In genomic region chr2:5693288-5694015, GRCh38 we compare ENCODE assay signal across 10 cellular contexts. TPM values are rescaled to one million over a fixed set of nuclear protein-coding genes. Genes with fewer than 3 reads are reported as not detected.
DNase-seq lines count a peak whose midpoint lies in the region; ATAC-seq, FAIRE-seq and TF ChIP-seq lines count a peak whose summit lies in the region.
"Had no signal": no experiment of that assay in that cellular context is flagged by ENCODE, and none has a peak within 500 bp of the region (broad histone marks: within the 10 kb centered on the region; RNA-seq: fewer than 3 reads in every experiment).

No MANE protein-coding gene starts in this region.

- peaks cover 22% of the 10 kb centered on the region in 2 experiments for H4K20me1 ChIP-seq in H1 (replicated peaks in 1 of 2; ENCODE audit: control insufficient read depth in 1 of 2, insufficient read depth in 2 of 2, low read length in 2 of 2)

- CTCF ChIA-PET in H1 (lab: Charles Lee; ENCODE audit: partially characterized antibody) = interaction anchor here (1.1 kb wide), 1 partner anchor 32 kb away, joined by 5 read pairs; no protein-coding TSS in a partner anchor
- CTCF ChIA-PET in CD8-positive, alpha-beta memory T cell (lab: Charles Lee) = no interaction called here

- no peaks in the 10 kb centered on the region; the same call in 1 of the 2 replicates for H3K79me1 ChIP-seq in H1 (ENCODE audit: low read depth, low read length)

- no peak overlapping the region for H3K4ac ChIP-seq in H1 (replicated peaks; ENCODE audit: insufficient read length, low read depth, low read length)

- H2BK12ac ChIP-seq in H1 (ENCODE audit: low read depth, low read length) = no peak overlapping the region

- H3K27ac ChIP-seq in H1 (ENCODE audit: low read depth, low read length) (no peak overlapping the region), parathyroid adenoma (no peak overlapping the region)
- H3K27ac ChIP-seq in CD8-positive, alpha-beta memory T cell (ENCODE audit: low read depth, low read length) = no peak overlapping the region

- H3K27me3 Mint-ChIP-seq in CD8-positive, alpha-beta memory T cell = peaks cover 40 to 55% of the 10 kb centered on the region in 2 donors

- no peak for TF ChIP-seq EP300 in H1 (IDR thresholded peaks at IDR 0.05; ENCODE audit: borderline replicate concordance in 1 of 2, low read depth in 2 of 2, low read length in 2 of 2)

- H3K27me3 ChIP-seq in H1 (replicated peaks in 1 of 4; ENCODE audit: control insufficient read depth in 3 of 4, extremely low read depth in 1 of 4, insufficient read depth in 3 of 4, low read length in 3 of 4) = no peaks in the 10 kb centered on the region
- peaks cover 18% of the 10 kb centered on the region for H3K27me3 ChIP-seq in parathyroid adenoma (ENCODE audit: control insufficient read depth, insufficient read depth, low read length)
- peaks cover 4% of the 10 kb centered on the region for H3K27me3 ChIP-seq in CD8-positive, alpha-beta memory T cell (ENCODE audit: insufficient read depth, low read length, poor library complexity, severe bottlenecking)

- H3K27ac Mint-ChIP-seq in CD8-positive, alpha-beta memory T cell = no peak overlapping the region
- H3K27ac Mint-ChIP-seq: natural killer cell had no signal

- peaks cover 0 to 2% (median 0%) of the 10 kb centered on the region in 3 donors for H3K36me3 Mint-ChIP-seq in CD8-positive, alpha-beta memory T cell

- TF ChIP-seq CTCF in H1 (IDR thresholded peaks at IDR 0.05; ENCODE audit: control extremely low read depth in 1 of 3, insufficient read depth in 1 of 3, low read depth in 1 of 3, low read length in 3 of 3) (no peak), parathyroid adenoma (IDR thresholded peaks at IDR 0.05) (no peak)

- H3K4me1 ChIP-seq in H1 (replicated peaks in 1 of 4; ENCODE audit: control insufficient read depth in 3 of 4, insufficient read depth in 4 of 4, low read length in 3 of 4) (peaks cover 0 to 12% (median 0%) of the 10 kb centered on the region in 4 experiments; a peak in 3 of 7 replicates), parathyroid adenoma (no peaks in the 10 kb centered on the region)
- no peaks in the 10 kb centered on the region for H3K4me1 ChIP-seq in CD8-positive, alpha-beta memory T cell (ENCODE audit: insufficient read depth, low read length)

- 2% methylated on average over 76 of the region's 95 CpGs; no CpG with 5 or more reads in 1 of the 2 experiments for WGBS in H1 (ENCODE audit: extremely low coverage in 1 of 2, insufficient coverage in 1 of 2, insufficient read length in 1 of 2, insufficient replicate concordance in 2 of 2, low coverage in 1 of 2, low lambda C conversion rate in 2 of 2, missing lambda C conversion rate in 1 of 2), 2 experiments

- peak overlapping the region; percentile 76; the same call in 1 of the 2 replicates for H4K8ac ChIP-seq in H1 (ENCODE audit: extremely low read depth, insufficient read depth, low read length)

- peak overlapping the region; percentile 46 for H3K56ac ChIP-seq in H1 (replicated peaks; ENCODE audit: insufficient read length, low read depth, low read length)

- H3K4me3 Mint-ChIP-seq in CD8-positive, alpha-beta memory T cell = no peak overlapping the region
- H3K4me3 Mint-ChIP-seq: natural killer cell had no signal

- H2AFZ ChIP-seq in H1 (ENCODE audit: low read length) (no peak overlapping the region), parathyroid adenoma (no peak overlapping the region)

- peaks cover 0 to 5% (median 5%) of the 10 kb centered on the region in 3 donors for H3K4me1 Mint-ChIP-seq in CD8-positive, alpha-beta memory T cell
- H3K4me1 Mint-ChIP-seq: natural killer cell had no signal

- peak overlapping the region; percentile 75 to 100 (median 86) for H3K4me3 ChIP-seq in H1 (ENCODE audit: extremely low read depth in 1 of 4, insufficient read depth in 2 of 4, low read depth in 3 of 4, low read length in 4 of 4)
- H3K4me3 ChIP-seq in parathyroid adenoma (ENCODE audit: low read depth, low read length) = no peak overlapping the region
- no peak overlapping the region for H3K4me3 ChIP-seq in CD8-positive, alpha-beta memory T cell (ENCODE audit: low read length)

- no peak for ATAC-seq in GM18870 (IDR thresholded peaks at IDR 0.05; ENCODE audit: unreplicated experiment)
- ATAC-seq: natural killer cell had no signal

- H4K5ac ChIP-seq in H1 (ENCODE audit: insufficient read length, low read depth, low read length) = no peak overlapping the region

- H3K79me2 ChIP-seq in H1 (ENCODE audit: control insufficient read depth in 1 of 2, insufficient read depth in 2 of 2, low read length in 2 of 2) = peaks cover 12 to 56% of the 10 kb centered on the region in 2 experiments
- no peaks in the 10 kb centered on the region for H3K79me2 ChIP-seq in parathyroid adenoma

- H2BK5ac ChIP-seq in H1 (ENCODE audit: low read depth, low read length) = no peak overlapping the region

- H3K4me2 ChIP-seq in H1 (ENCODE audit: insufficient read depth in 1 of 2, low read depth in 2 of 2, low read length in 2 of 2) (peak overlapping the region; percentile 77 to 96), parathyroid adenoma (ENCODE audit: low read length) (peak overlapping the region; percentile 6)

- no peak overlapping the region for H2BK120ac ChIP-seq in H1 (replicated peaks; ENCODE audit: low read depth, low read length)

- POLR2A ChIA-PET in H1 (lab: Charles Lee; ENCODE audit: partially characterized antibody) = interaction anchor here (0.8 to 5.2 kb wide), 15 partner anchors 8 to 1225 kb away, joined by 3 to 28 read pairs (median 4); no protein-coding TSS in a partner anchor
- POLR2A ChIA-PET in CD8-positive, alpha-beta memory T cell (lab: Charles Lee) = no interaction called here

- H3K14ac ChIP-seq in H1 (ENCODE audit: insufficient read length) = no peak overlapping the region

- H3K18ac ChIP-seq in H1 (ENCODE audit: extremely low read depth, low read length) = peak overlapping the region; percentile 83; the same call in 1 of the 2 replicates

- H3K23ac ChIP-seq in H1 (ENCODE audit: insufficient read length) = no peak overlapping the region

- H3K36me3 ChIP-seq in H1 (ENCODE audit: control insufficient read depth in 2 of 4, insufficient read depth in 4 of 4, low read length in 3 of 4) (peaks cover 0 to 11% (median 0%) of the 10 kb centered on the region in 4 experiments; a peak in 1 of 8 replicates), parathyroid adenoma (ENCODE audit: control insufficient read depth, insufficient read depth, low read length) (no peaks in the 10 kb centered on the region)
- no peaks in the 10 kb centered on the region for H3K36me3 ChIP-seq in CD8-positive, alpha-beta memory T cell (ENCODE audit: insufficient read depth, low read length)

- H3K9me3 ChIP-seq in H1 (ENCODE audit: insufficient read depth in 2 of 2, low read depth in 1 of 2, low read length in 1 of 2) (no peaks in the 10 kb centered on the region), parathyroid adenoma (ENCODE audit: control insufficient read depth, low read length) (no peaks in the 10 kb centered on the region)
- no peaks in the 10 kb centered on the region for H3K9me3 ChIP-seq in CD8-positive, alpha-beta memory T cell (ENCODE audit: low read length)

- H3K23me2 ChIP-seq in H1 (ENCODE audit: low read depth, low read length) = peaks cover 26% of the 10 kb centered on the region

- peaks cover 0 to 27% (median 13%) of the 10 kb centered on the region in 5 donors for H3K9me3 Mint-ChIP-seq in CD8-positive, alpha-beta memory T cell
- H3K9me3 Mint-ChIP-seq: natural killer cell had no signal

- TF ChIP-seq RAD21 in H1 (IDR thresholded peaks at IDR 0.05 in 1 of 2, conservative IDR thresholded peaks at IDR 0.05 in 1 of 2; ENCODE audit: low read depth in 2 of 2, low read length in 2 of 2) = no peak

- H2BK15ac ChIP-seq in H1 (ENCODE audit: low read length) = no peak overlapping the region

- H2AK5ac ChIP-seq in H1 (ENCODE audit: low read depth, low read length) = no peak overlapping the region

- H4K91ac ChIP-seq in H1 (replicated peaks; ENCODE audit: insufficient read length, low read length) = peak overlapping the region; percentile 40

- FAIRE-seq in H1 (lab: Jason Lieb, UNC) = no peak
- FAIRE-seq: colon had no signal

- no peak overlapping the region for H2BK20ac ChIP-seq in H1 (ENCODE audit: low read length)

- DNase-seq in Daoy (ENCODE audit: low read depth) (peak; percentile 51), NCI-H1694 (lab: John Stamatoyannopoulos, UW) (peak; percentile 22), H1 (ENCODE audit: low read depth in 1 of 2, low spot score in 2 of 2) (peak in 1 of 2 experiments; percentile 60), OCI-M2 (lab: John Stamatoyannopoulos, UW; ENCODE audit: unreplicated experiment) (no peak)
- no peak for DNase-seq in CD8-positive, alpha-beta memory T cell
- DNase-seq: natural killer cell had no signal

- 0 out of 3 replicates have a peak, but pooled peaks of 1 of the 2 experiments have one; percentile 13 for TF ChIP-seq POLR2A in H1 (IDR thresholded peaks at IDR 0.05; ENCODE audit: control extremely low read depth in 1 of 2, low read depth in 2 of 2, low read length in 2 of 2)

- H3K9ac ChIP-seq in H1 (replicated peaks in 1 of 4; ENCODE audit: extremely low read depth in 1 of 4, low read depth in 3 of 4, low read length in 3 of 4) = peak overlapping the region; percentile 59 to 88 (median 84)
- no peak overlapping the region for H3K9ac ChIP-seq in parathyroid adenoma

TF ChIP-seq in H1, 55 proteins besides CTCF, POLR2A, EP300 and RAD21 (continues in another document):
- TF ChIP-seq SUZ12 (IDR thresholded peaks at IDR 0.05; ENCODE audit: low read length) (no peak; the same call in 1 of the 2 replicates), CEBPB (IDR thresholded peaks at IDR 0.05; ENCODE audit: low read depth, low read length) (no peak), KDM4A (IDR thresholded peaks at IDR 0.05; ENCODE audit: low read depth, low read length, severe bottlenecking) (peak; percentile 26), RNF2 (IDR thresholded peaks at IDR 0.05; ENCODE audit: borderline replicate concordance, low read depth, low read length, missing control alignments, poor library complexity, severe bottlenecking) (peak; percentile 48), NRF1 (IDR thresholded peaks at IDR 0.05; ENCODE audit: low read depth, low read length) (no peak)
- TF ChIP-seq, protein P1, sequence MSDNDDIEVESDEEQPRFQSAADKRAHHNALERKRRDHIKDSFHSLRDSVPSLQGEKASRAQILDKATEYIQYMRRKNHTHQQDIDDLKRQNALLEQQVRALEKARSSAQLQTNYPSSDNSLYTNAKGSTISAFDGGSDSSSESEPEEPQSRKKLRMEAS (IDR thresholded peaks at IDR 0.05) = peak; percentile 73

RNA-seq across cellular contexts. Expression of gene SOX11, which starts 1.3 kb away (rescaled TPM):
- 11.0 and 11.2 TPM in 2 replicates for total RNA-seq in Daoy (2014; rRNA removed; shearing (Covaris generic))
- 55.6 and 56.5 TPM in 2 replicates for total RNA-seq in H1 (2021; fragmentation: NEBNext Ultra II Directional; extraction: Animal tissue kit (Norgen Biotek cat#: 25700))
- polyA plus RNA-seq in H1 (2011; rRNA removed) = 9.0 and 10.1 TPM in 2 replicates
- polyA plus RNA-seq in H1 (2011; cell fraction: cytosol; rRNA removed) = 11.6 TPM
- 15.6 TPM for polyA plus RNA-seq in H1 (2011; cell fraction: nucleus; rRNA removed)
- polyA plus RNA-seq in H1 (2012, experiment 1 of 2) = 19.0 to 24.8 TPM (median 20.5 TPM) in 4 replicates
- 4.9 TPM for polyA plus RNA-seq in H1 (2012, experiment 2 of 2)
- polyA plus RNA-seq in H1 (2013, experiment 1 of 2) = 18.6 TPM
- polyA plus RNA-seq in H1 (2013, experiment 2 of 2) = 17.8 TPM
- polyA minus RNA-seq in H1 (2011; rRNA and poly(A)+ RNA removed) = 13.0 and 14.2 TPM in 2 replicates
- polyA minus RNA-seq in H1 (2011; cell fraction: cytosol; rRNA and poly(A)+ RNA removed) = 35.6 TPM
- polyA minus RNA-seq in H1 (2011; cell fraction: nucleus; rRNA and poly(A)+ RNA removed) = 28.9 TPM
- not detected for total RNA-seq in CD8-positive, alpha-beta memory T cell
- polyA plus RNA-seq in CD8-positive, alpha-beta memory T cell = not detected
- total RNA-seq: natural killer cell; T-helper 1 cell treated with Interleukin-12 subunit alpha and Interleukin-12 subunit beta and Interleukin-4 antibody, amounts not matched to agents 30 ng/mL and 1 ng/mL, for 36 hours had no signal

Comparison
In these comparisons a context has a peak if more than half of its experiments do, and no peak if none do; other contexts are left out.
1. DNase-seq: peak in Daoy (single experiment) and NCI-H1694 (single experiment); none in CD8-positive, alpha-beta memory T cell (0 of 5) and OCI-M2 (single experiment).
2. H3K4me3 ChIP-seq: peak in H1 (4 of 4); none in parathyroid adenoma (single experiment) and CD8-positive, alpha-beta memory T cell (single experiment).
3. RNA of gene SOX11, which starts 1.3 kb away (total RNA-seq): 55.6 to 56.5 TPM in H1 and 11.0 to 11.2 TPM in Daoy; not detected in CD8-positive, alpha-beta memory T cell; every median in the first group is over 10 times any median in the second.